ENCODE assay signal across 17 cellular contexts in genomic region chr15:79656151-79656797, GRCh38.
DNase-seq lines count a peak whose midpoint lies in the region; ATAC-seq and TF ChIP-seq lines count a peak whose summit lies in the region.
"Had no signal": no experiment of that assay in that cellular context is flagged by ENCODE, and none has a peak within 500 bp of the region (broad histone marks: within the 10 kb centered on the region; RNA-seq: fewer than 3 reads in every experiment).

No MANE protein-coding gene starts in this region.

- H3K27ac Mint-ChIP-seq in T-helper 17 cell (no peak overlapping the region), immature natural killer cell (no peak overlapping the region)
- H3K27ac Mint-ChIP-seq: CD8-positive, alpha-beta T cell; HFFc6 had no signal

- TF ChIP-seq CTCF in osteoblast (IDR thresholded peaks at IDR 0.05; ENCODE audit: extremely low read depth, low read depth, low read length) = no peak

- peaks cover 0 to 4% (median 0%) of the 10 kb centered on the region in 6 donors for H3K9me3 Mint-ChIP-seq in immature natural killer cell
- H3K9me3 Mint-ChIP-seq: CD8-positive, alpha-beta T cell; HFFc6 had no signal

- peaks cover 9% of the 10 kb centered on the region for H3K4me1 ChIP-seq in osteoblast (ENCODE audit: insufficient read depth, low read length)
- H3K4me1 ChIP-seq: BLaER1 had no signal

- H3K4me1 Mint-ChIP-seq in T-helper 17 cell (no peaks in the 10 kb centered on the region), immature natural killer cell (no peaks in the 10 kb centered on the region)

- no peaks in the 10 kb centered on the region for H4K20me1 ChIP-seq in osteoblast (ENCODE audit: insufficient read depth, low read length)
- H4K20me1 ChIP-seq: BLaER1 had no signal

- H3K79me2 ChIP-seq in osteoblast (ENCODE audit: insufficient read depth, low read length) = no peaks in the 10 kb centered on the region

- DNase-seq in NCI-H2171 (lab: John Stamatoyannopoulos, UW) (peak; percentile 17), NCI-H2171 treated with DMSO at 0.1 percent for 48 hours (lab: John Stamatoyannopoulos, UW) (no peak), RPMI7951 (ENCODE audit: low read depth) (peak; percentile 32), osteoblast (ENCODE audit: insufficient read length, low spot score, missing footprints) (peak; percentile 58), T-helper 17 cell (no peak), immature natural killer cell (no peak)
- DNase-seq: 8988T; Calu3; CD8-positive, alpha-beta T cell; DMS79 treated with DMSO at 0.1 percent for 48 hours; GF-D8; GOT3; H7; HFFc6 had no signal

- no peaks in the 10 kb centered on the region for H3K27me3 ChIP-seq in osteoblast (ENCODE audit: insufficient read depth, low read length)
- H3K27me3 ChIP-seq: BLaER1 had no signal

- no peaks in the 10 kb centered on the region for H3K9me3 ChIP-seq in osteoblast (ENCODE audit: low read depth, low read length)
- H3K9me3 ChIP-seq in T-helper 17 cell (ENCODE audit: control insufficient read depth, low read length, poor library complexity, severe bottlenecking) = no peaks in the 10 kb centered on the region
- H3K9me3 ChIP-seq: BLaER1 had no signal

- no peaks in the 10 kb centered on the region for H3K36me3 Mint-ChIP-seq in T-helper 17 cell (ENCODE audit: low read depth)
- no peaks in the 10 kb centered on the region for H3K36me3 Mint-ChIP-seq in immature natural killer cell
- H3K36me3 Mint-ChIP-seq: CD8-positive, alpha-beta T cell had no signal

- H3K4me3 ChIP-seq in osteoblast (ENCODE audit: insufficient read depth, low read length) = no peak overlapping the region
- H3K4me3 ChIP-seq: BLaER1 had no signal

- H3K36me3 ChIP-seq in osteoblast (ENCODE audit: insufficient read depth, low read length) = no peaks in the 10 kb centered on the region
- H3K36me3 ChIP-seq: BLaER1 had no signal

- H3K4me3 Mint-ChIP-seq in T-helper 17 cell = no peak overlapping the region
- no peak overlapping the region for H3K4me3 Mint-ChIP-seq in immature natural killer cell
- H3K4me3 Mint-ChIP-seq: CD8-positive, alpha-beta T cell; HFFc6 had no signal

- H3K27me3 Mint-ChIP-seq in T-helper 17 cell (peaks cover 43% of the 10 kb centered on the region), immature natural killer cell (ENCODE audit: low read depth in 3 of 3) (peaks cover 0 to 14% (median 3%) of the 10 kb centered on the region in 3 donors)

- H3K27ac ChIP-seq in osteoblast (ENCODE audit: low read depth, low read length) = no peak overlapping the region
- H3K27ac ChIP-seq: BLaER1 had no signal

- ATAC-seq in T-helper 17 cell = no peak
- no peak for ATAC-seq in GM21390 (IDR thresholded peaks at IDR 0.05; ENCODE audit: unreplicated experiment)
- ATAC-seq: CD8-positive, alpha-beta T cell; HCT116 had no signal

- no peak overlapping the region for H3K4me2 ChIP-seq in osteoblast (ENCODE audit: insufficient read depth, low read length)
- H3K4me2 ChIP-seq: BLaER1 had no signal

- H2AFZ ChIP-seq in osteoblast (ENCODE audit: low read length) = no peak overlapping the region

Comparison
In these comparisons a context has a peak if more than half of its experiments do, and no peak if none do; other contexts are left out.
1. DNase-seq: peak in NCI-H2171 (single experiment), RPMI7951 (single experiment) and osteoblast (single experiment); none in NCI-H2171 treated with DMSO at 0.1 percent for 48 hours (single experiment), T-helper 17 cell (0 of 3) and immature natural killer cell (0 of 3).